Comparison of ENCODE assay signal across 8 cellular contexts in the genomic region with DNA sequence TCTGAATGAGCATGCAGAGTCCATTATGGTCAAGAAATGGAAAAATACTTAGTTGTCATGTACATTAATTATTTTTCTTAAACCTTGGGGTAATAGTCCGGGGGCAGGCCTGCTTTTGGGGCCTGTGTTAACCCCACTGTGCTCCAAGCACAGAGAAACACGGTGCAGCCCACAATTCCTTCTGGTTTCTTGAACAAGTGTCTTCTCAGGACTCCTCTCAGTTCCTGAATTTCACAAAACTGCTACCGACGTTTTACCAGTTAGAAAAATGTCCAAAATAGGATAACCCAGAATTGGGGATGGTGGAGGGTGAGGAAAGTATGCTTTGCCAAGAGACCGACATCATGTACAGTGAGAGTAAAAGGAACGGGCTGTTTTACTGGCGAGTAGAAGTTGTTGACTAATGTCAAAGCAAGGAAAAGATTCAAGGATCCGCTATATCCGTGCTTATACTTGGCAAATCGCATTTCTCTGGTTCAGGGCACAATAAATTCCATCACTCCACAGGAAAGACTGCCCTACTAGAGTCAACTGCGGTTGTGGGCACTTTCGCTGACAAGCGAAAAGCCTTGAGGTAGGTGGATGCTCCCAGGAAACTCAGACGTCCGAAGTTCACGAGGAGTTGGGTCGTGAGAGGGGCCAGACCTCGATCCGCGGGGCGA. TPM values are rescaled to one million over a fixed set of nuclear protein-coding genes. Genes with fewer than 3 reads are reported as not detected.
DNase-seq lines count a peak whose midpoint lies in the region; ATAC-seq and TF ChIP-seq lines count a peak whose summit lies in the region.

No MANE protein-coding gene starts in this region.

- TF ChIP-seq POLR2A in testis (IDR thresholded peaks at IDR 0.05) = no peak

- ATAC-seq in activated CD4-positive, alpha-beta T cell treated with anti-CD3 and anti-CD28 coated beads for 36 hours = no peak

- TF ChIP-seq CTCF in testis (IDR thresholded peaks at IDR 0.05) = no peak

- H3K27ac ChIP-seq in testis = peak overlapping the region; percentile 85 to 90

- no peaks in the 10 kb centered on the region for H3K9me3 Mint-ChIP-seq in activated CD4-positive, alpha-beta T cell treated with anti-CD3 and anti-CD28 coated beads for 36 hours (ENCODE audit: low read depth)
- H3K9me3 Mint-ChIP-seq in activated naive CD4-positive, alpha-beta T cell treated with anti-CD3 and anti-CD28 coated beads, Interleukin-2, amount 50 U/mL, for 24 hours = no peaks in the 10 kb centered on the region

- peak; percentile 18 for DNase-seq in activated CD4-positive, alpha-beta T cell treated with anti-CD3 and anti-CD28 coated beads for 36 hours
- no peak for DNase-seq in activated CD4-positive, alpha-beta T cell treated with anti-CD3 and anti-CD28 coated beads, Interleukin-2, amount 50 U/mL, for 1 hour
- peak; percentile 64 for DNase-seq in kidney glomerular epithelial cell (lab: John Stamatoyannopoulos, UW)
- DNase-seq in testis = no peak
- DNase-seq in GM03348 (ENCODE audit: low spot score) = no peak
- no peak for DNase-seq in AG08395 (ENCODE audit: low spot score)
- no peak for DNase-seq in NCI-H2196 (lab: John Stamatoyannopoulos, UW; ENCODE audit: unreplicated experiment)

- peak overlapping the region; percentile 91 for H3K4me3 Mint-ChIP-seq in activated CD4-positive, alpha-beta T cell treated with anti-CD3 and anti-CD28 coated beads for 36 hours
- peak overlapping the region; percentile 92 for H3K4me3 Mint-ChIP-seq in activated naive CD4-positive, alpha-beta T cell treated with anti-CD3 and anti-CD28 coated beads, Interleukin-2, amount 50 U/mL, for 24 hours

- H3K4me3 ChIP-seq in testis = peak overlapping the region; percentile 91 to 96

- H3K36me3 Mint-ChIP-seq in activated CD4-positive, alpha-beta T cell treated with anti-CD3 and anti-CD28 coated beads for 36 hours (ENCODE audit: low read depth) = peaks cover 8% of the 10 kb centered on the region
- H3K36me3 Mint-ChIP-seq in activated naive CD4-positive, alpha-beta T cell treated with anti-CD3 and anti-CD28 coated beads, Interleukin-2, amount 50 U/mL, for 24 hours = no peaks in the 10 kb centered on the region

- peaks cover 42% of the 10 kb centered on the region for H3K4me1 Mint-ChIP-seq in activated CD4-positive, alpha-beta T cell treated with anti-CD3 and anti-CD28 coated beads for 36 hours
- peaks cover 40% of the 10 kb centered on the region for H3K4me1 Mint-ChIP-seq in activated naive CD4-positive, alpha-beta T cell treated with anti-CD3 and anti-CD28 coated beads, Interleukin-2, amount 50 U/mL, for 24 hours

- H3K27me3 Mint-ChIP-seq in activated CD4-positive, alpha-beta T cell treated with anti-CD3 and anti-CD28 coated beads for 36 hours = no peaks in the 10 kb centered on the region
- no peaks in the 10 kb centered on the region for H3K27me3 Mint-ChIP-seq in activated naive CD4-positive, alpha-beta T cell treated with anti-CD3 and anti-CD28 coated beads, Interleukin-2, amount 50 U/mL, for 24 hours

- 24 to 26% methylated on average over 10 to 18 of the region's 21 CpGs for WGBS in testis, 2 donors

- POLR2A ChIA-PET in activated CD4-positive, alpha-beta T cell treated with anti-CD3 and anti-CD28 coated beads for 36 hours (lab: Charles Lee) = interaction anchor here (1.0 to 1.3 kb wide), 4 partner anchors 49 to 102 kb away, joined by 4 to 10 read pairs (median 5); a partner anchor contains a TSS

- intact Hi-C loops in activated CD4-positive, alpha-beta T cell treated with anti-CD3 and anti-CD28 coated beads for 36 hours (cut with DNase I, micrococcal nuclease) = loop anchor here (1.0 to 2.0 kb wide), 7 partner anchors 54 to 266 kb away; a partner anchor contains a TSS
- intact Hi-C loops in testis (cut with DNase I; ENCODE audit: low total_unique reads) = no loop called here

- H3K9me3 ChIP-seq in testis = no peaks in the 10 kb centered on the region

- H3K27ac Mint-ChIP-seq in activated CD4-positive, alpha-beta T cell treated with anti-CD3 and anti-CD28 coated beads for 36 hours = peak overlapping the region; percentile 96
- H3K27ac Mint-ChIP-seq in activated naive CD4-positive, alpha-beta T cell treated with anti-CD3 and anti-CD28 coated beads, Interleukin-2, amount 50 U/mL, for 24 hours = peak overlapping the region; percentile 96

- peaks cover 8% of the 10 kb centered on the region for H3K4me1 ChIP-seq in testis

- H3K27me3 ChIP-seq in testis = no peaks in the 10 kb centered on the region

- H3K36me3 ChIP-seq in testis (ENCODE audit: low read depth, missing control alignments) = no peaks in the 10 kb centered on the region

- CTCF ChIA-PET in activated CD4-positive, alpha-beta T cell treated with anti-CD3 and anti-CD28 coated beads for 36 hours (lab: Charles Lee) = interaction anchor here (0.6 to 1.2 kb wide), 8 partner anchors 25 to 312 kb away, joined by 3 to 7 read pairs (median 3); a partner anchor contains a TSS

RNA-seq across cellular contexts. Expression of a gene that starts 0.5 kb away (rescaled TPM):
- 10 to 100 TPM; 12.8 to 18.5 TPM for total RNA-seq in activated CD4-positive, alpha-beta T cell treated with anti-CD3 and anti-CD28 coated beads for 36 hours
- total RNA-seq in testis = 10 to 100 TPM; 11.7 to 17.0 TPM
- polyA plus RNA-seq in testis (ENCODE audit: insufficient read depth, low read depth, low replicate concordance) = 14.6 TPM

RNA-seq across cellular contexts. Expression of a gene that starts 54.1 kb away (rescaled TPM):
- 10 to 100 TPM; 18.1 to 20.0 TPM for total RNA-seq in activated CD4-positive, alpha-beta T cell treated with anti-CD3 and anti-CD28 coated beads for 36 hours
- 10 to 100 TPM; 22.1 to 26.5 TPM for total RNA-seq in testis
- polyA plus RNA-seq in testis (ENCODE audit: insufficient read depth, low read depth, low replicate concordance) = 19.3 TPM

Comparison
In these comparisons a context has a peak if more than half of its experiments do, and no peak if none do; other contexts are left out.
1. DNase-seq: peak in activated CD4-positive, alpha-beta T cell treated with anti-CD3 and anti-CD28 coated beads for 36 hours (single experiment) and kidney glomerular epithelial cell (single experiment); none in activated CD4-positive, alpha-beta T cell treated with anti-CD3 and anti-CD28 coated beads, Interleukin-2, amount 50 U/mL, for 1 hour (single experiment), testis (single experiment), GM03348 (single experiment), AG08395 (single experiment) and NCI-H2196 (single experiment).